Comparison of ENCODE assay signal across 14 cellular contexts in genomic region chr7:80218723-80219122, GRCh38.
A peak's percentile ranks its signal among the peaks of the same experiment; 100 is the strongest.
DNase-seq lines count a peak whose midpoint lies in the region; ATAC-seq, FAIRE-seq and TF ChIP-seq lines count a peak whose summit lies in the region.
"Had no signal": no experiment of that assay in that cellular context is flagged by ENCODE, and none has a peak within 500 bp of the region (broad histone marks: within the 10 kb centered on the region; RNA-seq: fewer than 3 reads in every experiment).

No MANE protein-coding gene starts in this region.

- no peaks in the 10 kb centered on the region for H3K36me3 ChIP-seq in Loucy (ENCODE audit: insufficient read depth, low read length)
- H3K36me3 ChIP-seq in CD8-positive, alpha-beta T cell (ENCODE audit: insufficient read depth, low read length): no peaks in the 10 kb centered on the region
- H3K36me3 ChIP-seq: ovary had no signal

- TF ChIP-seq CTCF in Loucy (conservative IDR thresholded peaks at IDR 0.05; ENCODE audit: low read length): no peak
- TF ChIP-seq CTCF in CD8-positive, alpha-beta T cell (IDR thresholded peaks at IDR 0.05): no peak

- CTCF ChIA-PET in CD8-positive, alpha-beta T cell (lab: Charles Lee): no interaction called here

- H3K27me3 ChIP-seq in Loucy (ENCODE audit: insufficient read depth, low read length, poor library complexity, severe bottlenecking): no peaks in the 10 kb centered on the region
- no peaks in the 10 kb centered on the region for H3K27me3 ChIP-seq in CD8-positive, alpha-beta T cell (ENCODE audit: insufficient read depth, low read length)
- H3K27me3 ChIP-seq: ovary had no signal

- H3K4me3 Mint-ChIP-seq in CD8-positive, alpha-beta T cell: no peak overlapping the region

- H3K4me2 ChIP-seq in Loucy (ENCODE audit: low read depth, low read length, poor library complexity, severe bottlenecking): peak overlapping the region; percentile 66

- peaks cover 15% of the 10 kb centered on the region; the same call in 1 of the 2 replicates for H3F3A ChIP-seq in Loucy (ENCODE audit: low read depth)

- H3K4me3 ChIP-seq in Loucy (ENCODE audit: low read length, poor library complexity, severe bottlenecking): no peak overlapping the region
- no peak overlapping the region for H3K4me3 ChIP-seq in CD8-positive, alpha-beta T cell (ENCODE audit: low read depth, low read length)
- H3K4me3 ChIP-seq: ovary had no signal

- no peak overlapping the region for H3K27ac ChIP-seq in CD8-positive, alpha-beta T cell (ENCODE audit: low read depth, low read length)
- H3K27ac ChIP-seq: ovary had no signal

- POLR2A ChIA-PET in CD8-positive, alpha-beta T cell (lab: Charles Lee): no interaction called here

- no peaks in the 10 kb centered on the region for H3K9me3 ChIP-seq in Loucy (ENCODE audit: insufficient read depth, low read depth, low read length)
- H3K9me3 ChIP-seq in CD8-positive, alpha-beta T cell (ENCODE audit: low read length): no peaks in the 10 kb centered on the region
- H3K9me3 ChIP-seq: ovary had no signal

- intact Hi-C loops in CD8-positive, alpha-beta T cell (cut with DNase I, micrococcal nuclease): no loop called here

- no peaks in the 10 kb centered on the region for H4K20me1 ChIP-seq in Loucy (ENCODE audit: insufficient read depth, low read length, poor library complexity, severe bottlenecking)

- H3K36me3 Mint-ChIP-seq in CD8-positive, alpha-beta T cell: no peaks in the 10 kb centered on the region

- no peak for FAIRE-seq in HTR-8/SVneo (lab: Jason Lieb, UNC)
- FAIRE-seq: colon, H1 had no signal

- DNase-seq in DMS53 treated with DMSO at 0.1 percent for 48 hours (lab: John Stamatoyannopoulos, UW; ENCODE audit: unreplicated experiment): peak; percentile 50
- DNase-seq in dedifferentiated amniotic fluid mesenchymal stem cell (ENCODE audit: extremely low spot score): peak; percentile 55
- peak; percentile 27 to 90 for DNase-seq in lung microvascular endothelial cell (ENCODE audit: low read depth in 2 of 2)
- DNase-seq in CD8-positive, alpha-beta T cell: no peak
- no peak for DNase-seq in HTR-8/SVneo (ENCODE audit: insufficient read length, low spot score)
- DNase-seq in NCI-H446 (lab: John Stamatoyannopoulos, UW): no peak
- DNase-seq: activated CD8-positive, alpha-beta memory T cell treated with anti-CD3 and anti-CD28 coated beads, Interleukin-2, amount 50 U/mL, for 48 hours; DND-41; NCI-H2081; ovary had no signal

- H3K4me1 Mint-ChIP-seq in CD8-positive, alpha-beta T cell (ENCODE audit: low read depth): peaks cover 8% of the 10 kb centered on the region

- no peaks in the 10 kb centered on the region for H3K9me3 Mint-ChIP-seq in CD8-positive, alpha-beta T cell

- peaks cover 3% of the 10 kb centered on the region for H3K27me3 Mint-ChIP-seq in CD8-positive, alpha-beta T cell (ENCODE audit: low read depth)

- no peak overlapping the region for H3K27ac Mint-ChIP-seq in CD8-positive, alpha-beta T cell

- no peaks in the 10 kb centered on the region for H3K9me2 ChIP-seq in Loucy (replicated peaks; ENCODE audit: low read depth, low read length)

- no peaks in the 10 kb centered on the region for H3K79me2 ChIP-seq in Loucy (ENCODE audit: insufficient read depth, low read length)

- no peak for ATAC-seq in CD8-positive, alpha-beta T cell
- no peak for ATAC-seq in HG03571 (IDR thresholded peaks at IDR 0.05; ENCODE audit: unreplicated experiment)

- peaks cover 51% of the 10 kb centered on the region for H3K4me1 ChIP-seq in Loucy (ENCODE audit: insufficient read depth, low read length, poor library complexity, severe bottlenecking)
- no peaks in the 10 kb centered on the region for H3K4me1 ChIP-seq in CD8-positive, alpha-beta T cell (ENCODE audit: insufficient read depth, low read length)

- H3K9ac ChIP-seq in Loucy (ENCODE audit: low read depth, low read length, poor library complexity, severe bottlenecking): peak overlapping the region; percentile 61

- peak overlapping the region; percentile 1; the same call in 1 of the 2 replicates for H2AFZ ChIP-seq in Loucy (ENCODE audit: low read length)

Comparison
In these comparisons a context has a peak if more than half of its experiments do, and no peak if none do; other contexts are left out.
1. DNase-seq: peak in DMS53 treated with DMSO at 0.1 percent for 48 hours (single experiment), dedifferentiated amniotic fluid mesenchymal stem cell (single experiment) and lung microvascular endothelial cell (2 of 2); none in CD8-positive, alpha-beta T cell (0 of 7), HTR-8/SVneo (single experiment) and NCI-H446 (0 of 2).